ENCODE assay signal across 25 cellular contexts in the genomic region with DNA sequence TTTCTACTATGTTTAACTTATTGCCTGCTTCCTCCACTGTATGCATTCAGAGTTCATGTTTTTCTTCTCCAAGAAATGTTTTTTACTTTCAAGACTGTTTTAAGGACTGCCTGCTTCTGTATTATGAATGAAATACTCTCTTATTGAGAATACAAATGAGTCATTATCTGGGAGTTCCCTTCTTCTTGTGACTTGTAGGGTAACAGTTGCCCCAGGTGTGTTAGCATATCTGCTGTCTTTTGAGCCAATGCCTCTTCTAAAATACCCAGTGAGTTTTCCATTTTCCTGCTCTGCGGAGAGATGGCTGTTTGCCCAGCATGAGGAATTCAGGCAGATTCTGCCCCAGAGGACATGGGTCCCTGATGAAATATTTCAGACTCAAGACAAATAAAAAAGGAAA. TPM values are rescaled to one million over a fixed set of nuclear protein-coding genes. Genes with fewer than 3 reads are reported as not detected.
"Had no signal": no experiment of that assay in that cellular context is flagged by ENCODE, and none has a peak within 500 bp of the region (broad histone marks: within the 10 kb centered on the region; RNA-seq: fewer than 3 reads in every experiment).

No MANE protein-coding gene starts in this region.

- ATAC-seq: gastroesophageal sphincter; heart left ventricle; left ventricle myocardium superior; lower lobe of right lung; natural killer cell; right lobe of liver; stimulated activated naive CD8-positive, alpha-beta T cell treated with anti-CD3 and anti-CD28 coated beads, Interleukin-15, amount 100 ng/mL, for 72 hours had no signal

- H3K27ac Mint-ChIP-seq: dendritic cell treated with granulocyte-macrophage colony-stimulating factor and Interleukin-4, amounts not matched to agents 40 ng/mL and 50 ng/mL, for 4 days; memory B cell; natural killer cell; neural progenitor cell; progenitor cell of endocrine pancreas; stimulated activated naive CD8-positive, alpha-beta T cell treated with anti-CD3 and anti-CD28 coated beads, Interleukin-15, amount 100 ng/mL, for 72 hours; type B pancreatic cell had no signal

- H3K9me3 ChIP-seq: gastroesophageal sphincter, lower lobe of right lung, right lobe of liver, thyroid gland had no signal

- H3K4me2 ChIP-seq: hepatocyte, neural progenitor cell had no signal

- H2AFZ ChIP-seq: hepatocyte, neural progenitor cell, parathyroid adenoma had no signal

- H3K4me1 Mint-ChIP-seq: memory B cell had no signal

- H3K27me3 ChIP-seq: gastroesophageal sphincter, heart left ventricle, hepatocyte, neural progenitor cell, right lobe of liver, thyroid gland had no signal

- H3K9ac ChIP-seq: neural progenitor cell, parathyroid adenoma had no signal

- H3K4me3 Mint-ChIP-seq: dendritic cell treated with granulocyte-macrophage colony-stimulating factor and Interleukin-4, amounts not matched to agents 40 ng/mL and 50 ng/mL, for 4 days; memory B cell; natural killer cell; neural progenitor cell; stimulated activated naive CD8-positive, alpha-beta T cell treated with anti-CD3 and anti-CD28 coated beads, Interleukin-15, amount 100 ng/mL, for 72 hours; type B pancreatic cell had no signal

- H3K4me1 ChIP-seq: gastroesophageal sphincter, heart left ventricle, lower lobe of right lung, neural progenitor cell, parathyroid adenoma, right lobe of liver had no signal

- FAIRE-seq: colon, endothelial cell of umbilical vein, small intestine had no signal

- H3K27ac ChIP-seq: gastroesophageal sphincter, heart left ventricle, hepatocyte, lower lobe of right lung, neural progenitor cell, parathyroid adenoma, right lobe of liver, thyroid gland had no signal

- H3K4me3 ChIP-seq: gastroesophageal sphincter, heart left ventricle, hepatocyte, lower lobe of right lung, neural progenitor cell, right lobe of liver, thyroid gland had no signal

- H3K36me3 ChIP-seq: gastroesophageal sphincter, heart left ventricle, lower lobe of right lung, neural progenitor cell, right lobe of liver, thyroid gland had no signal

- H3K36me3 Mint-ChIP-seq: memory B cell, natural killer cell, neural progenitor cell, type B pancreatic cell had no signal

- H3K9me3 Mint-ChIP-seq: dendritic cell treated with granulocyte-macrophage colony-stimulating factor and Interleukin-4, amounts not matched to agents 40 ng/mL and 50 ng/mL, for 4 days; stimulated activated naive CD8-positive, alpha-beta T cell treated with anti-CD3 and anti-CD28 coated beads, Interleukin-15, amount 100 ng/mL, for 72 hours had no signal

- H3K27me3 Mint-ChIP-seq: dendritic cell treated with granulocyte-macrophage colony-stimulating factor and Interleukin-4, amounts not matched to agents 40 ng/mL and 50 ng/mL, for 4 days; progenitor cell of endocrine pancreas had no signal

- DNase-seq: effector memory CD4-positive, alpha-beta T cell; heart left ventricle; islet precursor cell; left ventricle myocardium superior; lower lobe of right lung; natural killer cell; right lobe of liver; small intestine; stimulated activated CD4-positive, alpha-beta T cell treated with anti-CD3 and anti-CD28 coated beads, Interleukin-15, amount 100 ng/mL, for 24 hours; stimulated activated CD4-positive, alpha-beta T cell treated with anti-CD3 and anti-CD28 coated beads, Interleukin-2, amount 100 ng/mL, for 48 hours; stimulated activated CD8-positive, alpha-beta memory T cell treated with anti-CD3 and anti-CD28 coated beads, Interleukin-4, amount 100 ng/mL, for 48 hours; stimulated activated naive CD4-positive, alpha-beta T cell; stimulated activated naive CD8-positive, alpha-beta T cell treated with anti-CD3 and anti-CD28 coated beads, Interleukin-15, amount 100 ng/mL, for 72 hours; thyroid gland had no signal

- H3K79me2 ChIP-seq: hepatocyte, parathyroid adenoma had no signal

RNA-seq across cellular contexts. Expression of gene ST6GALNAC5, which starts 34.1 kb away (rescaled TPM):
- total RNA-seq: endothelial cell of umbilical vein, mononuclear cell, natural killer cell, right lobe of liver had no signal
- polyA plus RNA-seq: endothelial cell of umbilical vein had no signal
